Comparison of ENCODE assay signal across 16 cellular contexts in genomic region chrX:138709886-138710285, GRCh38. TPM values are rescaled to one million over a fixed set of nuclear protein-coding genes. Genes with fewer than 3 reads are reported as not detected.
DNase-seq lines count a peak whose midpoint lies in the region; ATAC-seq and TF ChIP-seq lines count a peak whose summit lies in the region.
"Had no signal": no experiment of that assay in that cellular context is flagged by ENCODE, and none has a peak within 500 bp of the region (broad histone marks: within the 10 kb centered on the region; RNA-seq: fewer than 3 reads in every experiment).

No MANE protein-coding gene starts in this region.

- H3K27me3 Mint-ChIP-seq in nephron progenitor cell (ENCODE audit: low read depth, poor library complexity), result peaks cover 13% of the 10 kb centered on the region

- H3K4me3 Mint-ChIP-seq in nephron progenitor cell, result peak overlapping the region; percentile 86
- H3K4me3 Mint-ChIP-seq: activated naive CD8-positive, alpha-beta T cell; CD4-positive, alpha-beta T cell; dendritic cell treated with granulocyte-macrophage colony-stimulating factor and Interleukin-4, amounts not matched to agents 40 ng/mL and 50 ng/mL, for 4 days had no signal

- no peak for TF ChIP-seq EP300 in esophagus muscularis mucosa (IDR thresholded peaks at IDR 0.05)

- no peak overlapping the region for H3K4me2 ChIP-seq in GM23248 (ENCODE audit: unreplicated experiment)

- no peak overlapping the region for H3K9ac ChIP-seq in GM23248

- in situ Hi-C loops in ACHN (cut with HindIII; ENCODE audit: low pct_ligation_motif_present, low pct_unique_long_range_greater_than_20kb, low sequenced_read_pairs), result no loop called here
- in situ Hi-C loops in GM23248 (cut with MboI), result no loop called here

- no peaks in the 10 kb centered on the region for H3K9me2 ChIP-seq in GM23248 (ENCODE audit: insufficient read depth)

- H3K27me3 ChIP-seq in esophagus muscularis mucosa (no peaks in the 10 kb centered on the region), thoracic aorta (replicated peaks; ENCODE audit: insufficient read depth) (no peaks in the 10 kb centered on the region), GM23248 (replicated peaks; ENCODE audit: insufficient read depth) (no peaks in the 10 kb centered on the region)

- no peak overlapping the region for H2AFZ ChIP-seq in GM23248

- no peaks in the 10 kb centered on the region for H4K20me1 ChIP-seq in GM23248 (ENCODE audit: insufficient read depth)

- DNase-seq in NCI-H526 treated with DMSO at 0.1 percent for 48 hours (lab: John Stamatoyannopoulos, UW), result peak; percentile 57
- no peak for DNase-seq in esophagus muscularis mucosa (ENCODE audit: extremely low spot score)
- DNase-seq in nephron progenitor cell, result peak; percentile 10
- no peak for DNase-seq in thoracic aorta (ENCODE audit: low spot score)
- no peak for DNase-seq in ACHN
- DNase-seq in GM23248, result no peak
- DNase-seq in NCI-H187 (lab: John Stamatoyannopoulos, UW), result no peak
- DNase-seq: activated CD8-positive, alpha-beta memory T cell treated with anti-CD3 and anti-CD28 coated beads, Interleukin-2, amount 50 U/mL, for 4 hours; CD4-positive, alpha-beta T cell; kidney glomerular epithelial cell; NCI-H2171; WERI-Rb-1 had no signal

- peaks cover 0 to 9% (median 4%) of the 10 kb centered on the region in 4 donors for H3K4me1 ChIP-seq in esophagus muscularis mucosa
- peaks cover 0 to 8% of the 10 kb centered on the region in 2 donors for H3K4me1 ChIP-seq in thoracic aorta (ENCODE audit: control insufficient read depth in 1 of 2, low read depth in 2 of 2)
- H3K4me1 ChIP-seq in GM23248 (ENCODE audit: insufficient read depth), result no peaks in the 10 kb centered on the region

- peaks cover 20% of the 10 kb centered on the region for H3K4me1 Mint-ChIP-seq in nephron progenitor cell

- H3F3A ChIP-seq in GM23248 (ENCODE audit: insufficient read depth), result no peaks in the 10 kb centered on the region

- H3K36me3 ChIP-seq in esophagus muscularis mucosa, result no peaks in the 10 kb centered on the region
- H3K36me3 ChIP-seq in thoracic aorta, result no peaks in the 10 kb centered on the region
- no peaks in the 10 kb centered on the region for H3K36me3 ChIP-seq in GM23248 (ENCODE audit: low read depth)
- H3K36me3 ChIP-seq: WERI-Rb-1 had no signal

- 36% methylated on average over 10 of the region's 10 CpGs for WGBS in esophagus muscularis mucosa
- WGBS in GM23248 (ENCODE audit: low coverage in 1 of 2, low lambda C conversion rate in 2 of 2, missing lambda C conversion rate in 2 of 2), 2 experiments, result 59 to 66% methylated on average over 8 of the region's 10 CpGs

- peaks cover 22% of the 10 kb centered on the region for H3K9me3 Mint-ChIP-seq in nephron progenitor cell
- H3K9me3 Mint-ChIP-seq: CD4-positive, alpha-beta T cell; dendritic cell treated with granulocyte-macrophage colony-stimulating factor and Interleukin-4, amounts not matched to agents 40 ng/mL and 50 ng/mL, for 4 days had no signal

- H3K27ac Mint-ChIP-seq in nephron progenitor cell, result no peak overlapping the region
- H3K27ac Mint-ChIP-seq: activated naive CD8-positive, alpha-beta T cell; CD4-positive, alpha-beta T cell; dendritic cell treated with granulocyte-macrophage colony-stimulating factor and Interleukin-4, amounts not matched to agents 40 ng/mL and 50 ng/mL, for 4 days had no signal

- TF ChIP-seq CTCF in esophagus muscularis mucosa (IDR thresholded peaks at IDR 0.05) (no peak), nephron progenitor cell (IDR thresholded peaks at IDR 0.05) (no peak), thoracic aorta (IDR thresholded peaks at IDR 0.05) (no peak)

- intact Hi-C loops in esophagus muscularis mucosa (cut with DNase I), result no loop called here

- no peak for ATAC-seq in thoracic aorta (ENCODE audit: insufficient number of reproducible peaks, low FRiP score, low read depth)
- ATAC-seq: SK-N-SH treated with all-trans-retinoic acid at 6 μM for 48 hours had no signal

- peak overlapping the region in 2 of 4 donors; percentile 72 to 73 for H3K27ac ChIP-seq in esophagus muscularis mucosa (replicated peaks in 1 of 4)
- peak overlapping the region; percentile 63 to 69 for H3K27ac ChIP-seq in thoracic aorta
- H3K27ac ChIP-seq in GM23248, result no peak overlapping the region
- H3K27ac ChIP-seq: WERI-Rb-1 had no signal

- no peaks in the 10 kb centered on the region for H3K36me3 Mint-ChIP-seq in nephron progenitor cell (ENCODE audit: low read depth)
- H3K36me3 Mint-ChIP-seq: activated naive CD8-positive, alpha-beta T cell had no signal

- H3K79me2 ChIP-seq in GM23248 (ENCODE audit: insufficient read depth), result no peaks in the 10 kb centered on the region

- no peak for TF ChIP-seq POLR2A in esophagus muscularis mucosa (IDR thresholded peaks at IDR 0.05; ENCODE audit: low read depth)

- H3K9me3 ChIP-seq in esophagus muscularis mucosa (no peaks in the 10 kb centered on the region), thoracic aorta (no peaks in the 10 kb centered on the region), GM23248 (ENCODE audit: low read depth) (no peaks in the 10 kb centered on the region)

- H3K4me3 ChIP-seq in esophagus muscularis mucosa, result peak overlapping the region; percentile 59 to 68 (median 61)
- H3K4me3 ChIP-seq in thoracic aorta, result peak overlapping the region; percentile 75
- H3K4me3 ChIP-seq in GM23248, result no peak overlapping the region

RNA-seq across cellular contexts. Expression of gene FGF13, which starts 1.6 kb away (rescaled TPM):
- total RNA-seq in esophagus muscularis mucosa (10 to 100 TPM in 3 of 4 donors, 1 to 10 TPM in 1; 8.3 to 14.4 (median 11.3) TPM), thoracic aorta (10 to 100 TPM; 18.3 to 21.3 TPM)
- 4.6 and 9.0 TPM in 2 replicates for total RNA-seq in GM23248 (2014; rRNA removed; shearing (Covaris generic))
- polyA plus RNA-seq in GM23248 (2016; fragmentation: Nextera tagmentation; extraction: Ambion mirVana), result 4.5 and 5.7 TPM in 2 replicates
- total RNA-seq: CD4-positive, alpha-beta T cell; G401 had no signal

Comparison
In these comparisons a context has a peak if more than half of its experiments do, and no peak if none do; other contexts are left out.
1. DNase-seq: peak in NCI-H526 treated with DMSO at 0.1 percent for 48 hours (single experiment) and nephron progenitor cell (single experiment); none in esophagus muscularis mucosa (single experiment), thoracic aorta (single experiment), ACHN (single experiment), GM23248 (single experiment) and NCI-H187 (0 of 2).